In genomic region chr6:109093732-109094131, GRCh38 we compare ENCODE assay signal across 1 cellular context.
TF ChIP-seq lines count a peak whose summit lies in the region.

No MANE protein-coding gene starts in this region.

TF ChIP-seq in HepG2, 621 proteins besides CTCF, POLR2A, EP300 and RAD21:
- TF ChIP-seq AFF4 (CRISPR knock-in tag; IDR thresholded peaks at IDR 0.05) (no peak), NKX3-1 (CRISPR knock-in tag; IDR thresholded peaks at IDR 0.05) (no peak), PRMT3 (CRISPR knock-in tag; IDR thresholded peaks at IDR 0.05; ENCODE audit: borderline replicate concordance, low read depth) (no peak), POLR2AphosphoS2 (IDR thresholded peaks at IDR 0.05; ENCODE audit: low read depth, low read length) (no peak), ZNF33A (CRISPR knock-in tag; IDR thresholded peaks at IDR 0.05; ENCODE audit: borderline replicate concordance) (0 out of 2 replicates have a peak, but pooled peaks have one; percentile 31), NBN (conservative IDR thresholded peaks at IDR 0.05) (no peak), TP53 (CRISPR knock-in tag; conservative IDR thresholded peaks at IDR 0.05) (no peak), KAT8 (CRISPR knock-in tag; IDR thresholded peaks at IDR 0.05) (no peak)
